Comparison of ENCODE assay signal across 17 cellular contexts in the genomic region with DNA sequence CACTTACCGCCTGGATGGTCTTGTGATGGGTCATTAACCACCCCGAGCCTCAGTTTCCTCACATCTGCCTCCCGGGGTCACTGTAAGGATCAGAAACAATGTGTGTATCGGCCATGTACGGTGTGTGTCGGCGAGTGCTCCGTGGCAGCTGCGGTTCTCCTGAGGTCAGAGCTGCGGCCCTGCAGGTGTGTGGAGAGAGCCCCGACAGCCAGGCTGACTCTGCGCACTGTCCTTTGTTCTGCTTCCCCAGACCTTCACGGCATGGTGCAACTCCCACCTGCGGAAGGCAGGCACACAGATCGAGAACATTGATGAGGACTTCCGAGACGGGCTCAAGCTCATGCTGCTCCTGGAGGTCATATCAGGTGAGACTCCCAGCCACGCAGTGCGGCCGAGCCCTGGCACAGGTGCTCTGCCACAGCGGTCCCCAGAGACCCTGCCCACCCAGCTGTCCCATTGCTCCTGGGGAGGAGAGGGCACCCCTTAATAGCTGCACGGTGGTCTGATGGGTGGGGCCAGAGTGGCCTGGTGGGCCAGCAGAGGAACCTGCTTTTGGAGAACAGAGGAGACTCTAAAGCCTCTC. TPM values are rescaled to one million over a fixed set of nuclear protein-coding genes. Genes with fewer than 3 reads are reported as not detected.
A peak's percentile ranks its signal among the peaks of the same experiment; 100 is the strongest.
DNase-seq lines count a peak whose midpoint lies in the region; ATAC-seq and TF ChIP-seq lines count a peak whose summit lies in the region.
"Had no signal": no experiment of that assay in that cellular context is flagged by ENCODE, and none has a peak within 500 bp of the region (broad histone marks: within the 10 kb centered on the region; RNA-seq: fewer than 3 reads in every experiment).

No MANE protein-coding gene starts in this region.

- TF ChIP-seq EP300 in gastroesophageal sphincter (IDR thresholded peaks at IDR 0.05) = no peak

- H3K27me3 ChIP-seq in gastroesophageal sphincter (no peaks in the 10 kb centered on the region), prostate gland (replicated peaks; ENCODE audit: insufficient read depth) (no peaks in the 10 kb centered on the region)
- H3K27me3 ChIP-seq: foreskin keratinocyte had no signal

- peak overlapping the region; percentile 63 to 97 (median 91) for H3K27ac ChIP-seq in gastroesophageal sphincter
- H3K27ac ChIP-seq in prostate gland = peak overlapping the region; percentile 26 to 31

- 83 to 90% methylated on average over 1 to 2 of the region's 22 CpGs for WGBS in gastroesophageal sphincter (ENCODE audit: low coverage in 1 of 2), 2 donors
- WGBS in prostate gland = 69% methylated on average over 20 of the region's 22 CpGs

- H3K4me3 Mint-ChIP-seq in stimulated activated naive CD8-positive, alpha-beta T cell treated with anti-CD3 and anti-CD28 coated beads, Interleukin-15, amount 100 ng/mL, for 72 hours = no peak overlapping the region

- H3K4me1 ChIP-seq in gastroesophageal sphincter (peaks cover 7 to 98% (median 64%) of the 10 kb centered on the region in 3 donors), prostate gland (replicated peaks) (no peaks in the 10 kb centered on the region)

- DNase-seq in stimulated activated naive CD8-positive, alpha-beta T cell treated with anti-CD3 and anti-CD28 coated beads, Interleukin-15, amount 100 ng/mL, for 72 hours = no peak
- DNase-seq in stimulated activated naive CD8-positive, alpha-beta T cell treated with anti-CD3 and anti-CD28 coated beads, Interleukin-15, Interleukin-2, amounts not matched to agents 100 U/mL and 50 U/mL, for 24 hours = no peak
- DNase-seq in prostate gland (ENCODE audit: low spot score) (no peak), AG08395 (ENCODE audit: low spot score) (no peak)
- no peak for DNase-seq in activated effector memory CD4-positive, alpha-beta T cell treated with anti-CD3 and anti-CD28 coated beads, Interleukin-2, amount 50 U/mL, for 16 hours
- DNase-seq: activated CD4-positive, alpha-beta T cell treated with anti-CD3 and anti-CD28 coated beads for 48 hours; activated naive CD4-positive, alpha-beta T cell; cortex of kidney; foreskin keratinocyte; IMR-90; left colon; NCI-H1417 treated with DMSO at 0.1 percent for 48 hours; NCI-H82 had no signal

- H3K36me3 ChIP-seq in gastroesophageal sphincter (peaks cover 0 to 53% of the 10 kb centered on the region in 2 donors), prostate gland (peaks cover 0 to 2% of the 10 kb centered on the region in 2 donors)

- ATAC-seq in stimulated activated naive CD8-positive, alpha-beta T cell treated with anti-CD3 and anti-CD28 coated beads, Interleukin-15, amount 100 ng/mL, for 72 hours = no peak
- ATAC-seq in stimulated activated naive CD8-positive, alpha-beta T cell treated with anti-CD3 and anti-CD28 coated beads, Interleukin-15, Interleukin-2, amounts not matched to agents 100 U/mL and 50 U/mL, for 24 hours = no peak
- ATAC-seq in gastroesophageal sphincter = no peak
- no peak for ATAC-seq in GM19395 (IDR thresholded peaks at IDR 0.05; ENCODE audit: unreplicated experiment)
- no peak for ATAC-seq in GM18858 (IDR thresholded peaks at IDR 0.05; ENCODE audit: unreplicated experiment)
- ATAC-seq: foreskin keratinocyte had no signal

- H3K9me3 Mint-ChIP-seq in stimulated activated naive CD8-positive, alpha-beta T cell treated with anti-CD3 and anti-CD28 coated beads, Interleukin-15, amount 100 ng/mL, for 72 hours = no peaks in the 10 kb centered on the region

- intact Hi-C loops in prostate gland (cut with DNase I) = no loop called here

- no peak for TF ChIP-seq POLR2A in gastroesophageal sphincter (IDR thresholded peaks at IDR 0.05)
- TF ChIP-seq POLR2A in prostate gland (IDR thresholded peaks at IDR 0.05) = no peak

- TF ChIP-seq CTCF in gastroesophageal sphincter (IDR thresholded peaks at IDR 0.05) (no peak), prostate gland (IDR thresholded peaks at IDR 0.05) (no peak)

- H3K27me3 Mint-ChIP-seq in stimulated activated naive CD8-positive, alpha-beta T cell treated with anti-CD3 and anti-CD28 coated beads, Interleukin-15, amount 100 ng/mL, for 72 hours = no peaks in the 10 kb centered on the region

- H3K4me1 Mint-ChIP-seq in stimulated activated naive CD8-positive, alpha-beta T cell treated with anti-CD3 and anti-CD28 coated beads, Interleukin-15, amount 100 ng/mL, for 72 hours = peaks cover 37% of the 10 kb centered on the region

- H3K27ac Mint-ChIP-seq in stimulated activated naive CD8-positive, alpha-beta T cell treated with anti-CD3 and anti-CD28 coated beads, Interleukin-15, amount 100 ng/mL, for 72 hours = peak overlapping the region; percentile 15 to 87

- no peak overlapping the region for H3K4me3 ChIP-seq in gastroesophageal sphincter
- no peak overlapping the region for H3K4me3 ChIP-seq in prostate gland

- no peaks in the 10 kb centered on the region for H3K9me3 ChIP-seq in gastroesophageal sphincter
- H3K9me3 ChIP-seq in prostate gland = no peaks in the 10 kb centered on the region

RNA-seq across cellular contexts. Expression of a gene that starts 43.8 kb away (rescaled TPM):
- 1 to 10 TPM in 2 of 4 donors, under 1 TPM in 1, not detected in 1; 0.93 to 2.2 (median 1.1) TPM for total RNA-seq in gastroesophageal sphincter
- total RNA-seq in prostate gland = 1 to 10 TPM; 2.3 to 6.0 TPM
- total RNA-seq: Daoy had no signal

RNA-seq across cellular contexts. Expression of a gene that starts 53.0 kb away (rescaled TPM):
- total RNA-seq in gastroesophageal sphincter (100 to 1,000 TPM; 337 to 938 (median 507) TPM), prostate gland (100 to 1,000 TPM; 312 to 330 TPM)
